ENCODE assay signal across 10 cellular contexts in the genomic region with DNA sequence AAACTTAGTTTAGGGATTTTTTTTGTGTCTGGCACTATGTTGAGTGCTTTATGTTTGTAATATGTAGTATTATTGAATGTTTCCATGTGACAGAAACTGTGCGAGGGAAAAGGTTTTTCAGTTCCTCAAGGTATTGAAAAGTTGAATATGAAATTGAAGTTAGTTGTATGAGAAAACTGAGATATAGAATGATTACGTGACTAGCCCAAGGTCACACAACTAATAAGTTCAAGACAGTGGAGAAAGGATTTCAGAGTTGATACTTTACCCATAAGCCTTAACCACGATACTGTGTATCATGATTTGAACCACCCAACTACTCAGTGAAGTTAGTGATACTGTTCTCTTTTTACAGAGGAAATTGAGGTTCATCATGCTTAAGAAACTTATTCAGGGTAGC. TPM values are rescaled to one million over a fixed set of nuclear protein-coding genes. Genes with fewer than 3 reads are reported as not detected.
DNase-seq lines count a peak whose midpoint lies in the region; ATAC-seq and TF ChIP-seq lines count a peak whose summit lies in the region.
"Had no signal": no experiment of that assay in that cellular context is flagged by ENCODE, and none has a peak within 500 bp of the region (broad histone marks: within the 10 kb centered on the region; RNA-seq: fewer than 3 reads in every experiment).

No MANE protein-coding gene starts in this region.

- no peaks in the 10 kb centered on the region for H3K9me3 Mint-ChIP-seq in activated naive CD4-positive, alpha-beta T cell treated with anti-CD3 and anti-CD28 coated beads for 36 hours
- H3K9me3 Mint-ChIP-seq in stimulated activated memory B cell treated with anti-CD40 and anti-IgM and Interleukin-4, amounts not matched to agents 10 μg/mL and 1 μg/mL and 100 μg/mL, for 72 hours = no peaks in the 10 kb centered on the region

- H3K27me3 ChIP-seq in WERI-Rb-1 (ENCODE audit: insufficient read depth, low read depth, severe bottlenecking) = no peaks in the 10 kb centered on the region

- H3K36me3 Mint-ChIP-seq in activated naive CD4-positive, alpha-beta T cell treated with anti-CD3 and anti-CD28 coated beads for 36 hours (ENCODE audit: low read depth) = peaks cover 10% of the 10 kb centered on the region
- peaks cover 16% of the 10 kb centered on the region for H3K36me3 Mint-ChIP-seq in stimulated activated memory B cell treated with anti-CD40 and anti-IgM and Interleukin-4, amounts not matched to agents 10 μg/mL and 1 μg/mL and 100 μg/mL, for 72 hours

- peaks cover 54% of the 10 kb centered on the region for H3K4me1 Mint-ChIP-seq in activated naive CD4-positive, alpha-beta T cell treated with anti-CD3 and anti-CD28 coated beads for 36 hours (ENCODE audit: low read depth)
- peaks cover 68% of the 10 kb centered on the region for H3K4me1 Mint-ChIP-seq in stimulated activated memory B cell treated with anti-CD40 and anti-IgM and Interleukin-4, amounts not matched to agents 10 μg/mL and 1 μg/mL and 100 μg/mL, for 72 hours

- H3K36me3 ChIP-seq in WERI-Rb-1 = peaks cover 8% of the 10 kb centered on the region

- H3K27ac Mint-ChIP-seq in activated naive CD4-positive, alpha-beta T cell treated with anti-CD3 and anti-CD28 coated beads for 36 hours = peak overlapping the region; percentile 4
- peak overlapping the region; percentile 35 for H3K27ac Mint-ChIP-seq in stimulated activated memory B cell treated with anti-CD40 and anti-IgM and Interleukin-4, amounts not matched to agents 10 μg/mL and 1 μg/mL and 100 μg/mL, for 72 hours

- no peak overlapping the region for H3K4me3 Mint-ChIP-seq in activated naive CD4-positive, alpha-beta T cell treated with anti-CD3 and anti-CD28 coated beads for 36 hours
- H3K4me3 Mint-ChIP-seq in stimulated activated memory B cell treated with anti-CD40 and anti-IgM and Interleukin-4, amounts not matched to agents 10 μg/mL and 1 μg/mL and 100 μg/mL, for 72 hours = peak overlapping the region; percentile 9

- no peaks in the 10 kb centered on the region for H3K27me3 Mint-ChIP-seq in activated naive CD4-positive, alpha-beta T cell treated with anti-CD3 and anti-CD28 coated beads for 36 hours (ENCODE audit: low read depth)
- no peaks in the 10 kb centered on the region for H3K27me3 Mint-ChIP-seq in stimulated activated memory B cell treated with anti-CD40 and anti-IgM and Interleukin-4, amounts not matched to agents 10 μg/mL and 1 μg/mL and 100 μg/mL, for 72 hours

- intact Hi-C loops in activated naive CD4-positive, alpha-beta T cell treated with anti-CD3 and anti-CD28 coated beads for 36 hours (cut with micrococcal nuclease) = loop anchor here (10.0 kb wide), 2 partner anchors 573 to 1047 kb away; no protein-coding TSS in a partner anchor

- TF ChIP-seq CTCF in RWPE1 (conservative IDR thresholded peaks at IDR 0.05; ENCODE audit: low read depth) (no peak), WERI-Rb-1 (IDR thresholded peaks at IDR 0.05; ENCODE audit: low read depth, low read length) (no peak)

- no peak overlapping the region for H3K4me3 ChIP-seq in WERI-Rb-1 (ENCODE audit: low read depth, low read length)

- POLR2A ChIA-PET in RWPE1 (lab: Yijun Ruan, JAX; ENCODE audit: low non-redundant PET) = no interaction called here

- H3K9me3 ChIP-seq in WERI-Rb-1 (ENCODE audit: severe bottlenecking) = no peaks in the 10 kb centered on the region

- CTCF ChIA-PET in activated naive CD4-positive, alpha-beta T cell treated with anti-CD3 and anti-CD28 coated beads for 36 hours (lab: Charles Lee) = interaction anchor here (0.8 to 1.3 kb wide), 2 partner anchors 30 to 65 kb away, joined by 3 read pairs; no protein-coding TSS in a partner anchor
- CTCF ChIA-PET in RWPE1 (lab: Yijun Ruan, JAX) = interaction anchor here (1.0 kb wide), 1 partner anchor 64 kb away, joined by 4 read pairs; no protein-coding TSS in a partner anchor

- ATAC-seq in HG02623 (IDR thresholded peaks at IDR 0.05; ENCODE audit: unreplicated experiment) = peak; percentile 25
- peak; percentile 62 for ATAC-seq in stimulated activated memory B cell treated with anti-CD40 and anti-IgM and Interleukin-4, amounts not matched to agents 10 μg/mL and 1 μg/mL and 100 μg/mL, for 72 hours

- no peak for DNase-seq in activated naive CD4-positive, alpha-beta T cell treated with anti-CD3 and anti-CD28 coated beads for 36 hours
- DNase-seq in activated naive CD4-positive, alpha-beta T cell treated with Interleukin-2 at 50 U/mL for 16 hours = no peak
- DNase-seq in OCI-M1 (lab: John Stamatoyannopoulos, UW) (peak; percentile 44), RWPE1 (ENCODE audit: low spot score) (no peak), WERI-Rb-1 (no peak), C1 segment of cervical spinal cord (lab: John Stamatoyannopoulos, UW) (no peak)
- DNase-seq: NCI-H1930, SHP77 treated with DMSO at 0.1 percent for 48 hours had no signal

- no peak overlapping the region for H3K27ac ChIP-seq in RWPE1
- H3K27ac ChIP-seq in WERI-Rb-1 = no peak overlapping the region

RNA-seq across cellular contexts. Expression of gene NIPBL, which starts 5.7 kb away (rescaled TPM):
- 10 to 100 TPM; 36.7 to 38.3 TPM for total RNA-seq in activated naive CD4-positive, alpha-beta T cell treated with anti-CD3 and anti-CD28 coated beads for 36 hours
